24 cellular contexts compared by ENCODE assay signal in the genomic region with DNA sequence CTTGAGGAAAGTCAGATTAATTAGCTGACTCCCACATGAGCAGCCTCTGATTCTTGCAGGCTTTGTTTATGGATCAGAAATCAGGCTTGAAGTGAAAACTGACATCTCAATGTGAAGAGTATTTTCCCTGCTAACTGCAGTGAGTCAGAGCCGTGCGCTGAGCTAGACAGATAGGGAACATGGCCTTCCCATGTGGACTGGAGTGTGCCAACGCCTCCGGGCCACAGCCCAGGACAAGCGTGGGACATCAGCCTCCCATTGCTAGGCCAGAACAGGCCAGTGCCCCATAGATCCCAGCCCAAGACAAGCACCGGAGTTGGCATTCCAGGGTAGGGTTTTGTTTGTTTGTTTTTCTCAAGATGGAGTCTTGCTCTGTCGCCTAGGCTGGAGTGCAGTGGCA. TPM values are rescaled to one million over a fixed set of nuclear protein-coding genes. Genes with fewer than 3 reads are reported as not detected.
A peak's percentile ranks its signal among the peaks of the same experiment; 100 is the strongest.
DNase-seq lines count a peak whose midpoint lies in the region; ATAC-seq lines count a peak whose summit lies in the region.
"Had no signal": no experiment of that assay in that cellular context is flagged by ENCODE, and none has a peak within 500 bp of the region (broad histone marks: within the 10 kb centered on the region; RNA-seq: fewer than 3 reads in every experiment).

No MANE protein-coding gene starts in this region.

- intact Hi-C loops in left ventricle myocardium superior (cut with micrococcal nuclease): no loop called here

- H3K4me3 ChIP-seq in ACC112 (ENCODE audit: low read depth, low read length): no peak overlapping the region
- H3K4me3 ChIP-seq: lung, prostate gland, tibial nerve had no signal

- DNase-seq in GM04504 (ENCODE audit: low read depth) (peak; percentile 44), left ventricle myocardium superior (peak; percentile 22), retina (peak; percentile 50), NCI-H1092 (lab: John Stamatoyannopoulos, UW) (no peak), DMS 273 (lab: John Stamatoyannopoulos, UW; ENCODE audit: unreplicated experiment) (no peak)
- DNase-seq: activated CD8-positive, alpha-beta T cell treated with anti-CD3 and anti-CD28 coated beads for 36 hours; activated naive CD8-positive, alpha-beta T cell treated with anti-CD3 and anti-CD28 coated beads for 36 hours; activated T-cell treated with anti-CD3 and anti-CD28 coated beads, Interleukin-2, amount 50 U/mL, for 72 hours; COR-L47; H9; NCI-H2029 treated with DMSO at 0.1 percent for 48 hours; NCI-H510A treated with DMSO at 0.1 percent for 48 hours; SIG-M5 had no signal

- H3K79me2 ChIP-seq in ACC112 (ENCODE audit: control insufficient read depth, insufficient read depth, low read length, unreplicated experiment): peaks cover 67% of the 10 kb centered on the region

- ATAC-seq in left ventricle myocardium superior: no peak
- no peak for ATAC-seq in HG03025 (IDR thresholded peaks at IDR 0.05; ENCODE audit: low FRiP score, unreplicated experiment)
- no peak for ATAC-seq in GM18909 (IDR thresholded peaks at IDR 0.05; ENCODE audit: poor library complexity, unreplicated experiment)
- ATAC-seq: activated CD8-positive, alpha-beta T cell treated with anti-CD3 and anti-CD28 coated beads for 36 hours; activated T-cell treated with anti-CD3 and anti-CD28 coated beads, Interleukin-2, amount 50 U/mL, for 72 hours; stimulated activated memory B cell treated with anti-CD40 and anti-IgM and Interleukin-4, amounts not matched to agents 10 μg/mL and 1 μg/mL and 100 μg/mL, for 72 hours had no signal

- 0 out of 2 replicates have a peak overlapping the region, but pooled peaks have one; percentile 19 for H3K27ac ChIP-seq in ACC112 (ENCODE audit: low read depth, low read length)
- H3K27ac ChIP-seq: epithelial cell of prostate, KMS-11, prostate gland, tibial nerve had no signal

- H2AFZ ChIP-seq in ACC112 (ENCODE audit: low read length, unreplicated experiment): no peak overlapping the region

- no peaks in the 10 kb centered on the region for H3K27me3 ChIP-seq in ACC112 (ENCODE audit: insufficient read depth, low read length)
- H3K27me3 ChIP-seq: tibial nerve had no signal

- no peaks in the 10 kb centered on the region for H3K36me3 ChIP-seq in ACC112 (ENCODE audit: insufficient read depth, low read length)
- H3K36me3 ChIP-seq: prostate gland, tibial nerve had no signal

- peaks cover 9% of the 10 kb centered on the region for H3K4me1 ChIP-seq in ACC112 (ENCODE audit: control insufficient read depth, insufficient read depth, low read length, unreplicated experiment)
- H3K4me1 ChIP-seq: prostate gland had no signal

RNA-seq across cellular contexts. Expression of gene ADAMTS2, which starts 52.0 kb away (rescaled TPM):
- total RNA-seq in left ventricle myocardium superior: 4.3 TPM
- total RNA-seq: activated CD8-positive, alpha-beta T cell treated with anti-CD3 and anti-CD28 coated beads for 36 hours; activated naive CD8-positive, alpha-beta T cell treated with anti-CD3 and anti-CD28 coated beads for 36 hours; activated T-cell treated with anti-CD3 and anti-CD28 coated beads, Interleukin-2, amount 50 U/mL, for 72 hours; dermis microvascular lymphatic vessel endothelial cell; T-helper 1 cell treated with Interleukin-12 subunit alpha and Interleukin-12 subunit beta and Interleukin-4 antibody, amounts not matched to agents 30 ng/mL and 1 ng/mL, for 36 hours had no signal

Comparison
In these comparisons a context has a peak if more than half of its experiments do, and no peak if none do; other contexts are left out.
1. DNase-seq: peak in GM04504 (single experiment), left ventricle myocardium superior (single experiment) and retina (single experiment); none in NCI-H1092 (single experiment) and DMS 273 (single experiment).